9 cellular contexts compared by ENCODE assay signal in the genomic region with DNA sequence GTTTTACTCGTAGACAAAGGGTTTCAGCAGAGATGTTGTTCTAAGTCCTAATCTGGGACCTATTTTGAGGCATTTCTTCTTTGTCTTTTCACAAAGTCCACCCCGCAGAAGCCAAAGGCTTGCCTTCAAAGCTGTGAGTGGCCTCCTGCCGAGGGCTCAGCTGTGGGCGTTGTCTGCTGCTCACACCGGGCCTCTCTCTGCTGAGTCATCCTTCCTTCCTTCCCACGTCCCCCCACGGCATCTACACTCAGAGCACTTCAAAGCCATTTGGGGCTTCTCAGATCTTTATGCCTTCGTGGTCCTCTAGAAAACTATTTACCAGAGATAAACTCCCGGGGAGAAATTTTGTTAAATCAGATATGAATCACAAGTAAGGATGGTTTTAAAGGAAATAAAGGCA.
DNase-seq lines count a peak whose midpoint lies in the region; ATAC-seq and TF ChIP-seq lines count a peak whose summit lies in the region.
"Had no signal": no experiment of that assay in that cellular context is flagged by ENCODE, and none has a peak within 500 bp of the region (broad histone marks: within the 10 kb centered on the region; RNA-seq: fewer than 3 reads in every experiment).

No MANE protein-coding gene starts in this region.

- H3K9me3 ChIP-seq in PC-9 (ENCODE audit: insufficient read depth, low read depth) (peaks cover 3% of the 10 kb centered on the region; the same call in 1 of the 2 replicates), iPS-18a (ENCODE audit: control insufficient read depth, low read depth, low read length) (no peaks in the 10 kb centered on the region), ascending aorta (no peaks in the 10 kb centered on the region)
- H3K9me3 ChIP-seq: adrenal gland had no signal

- DNase-seq in PC-9 (no peak), ascending aorta (ENCODE audit: low spot score in 2 of 2) (no peak)
- peak; percentile 67 to 79 for DNase-seq in activated T-cell treated with anti-CD3 and anti-CD28 coated beads, Interleukin-2, amount 50 U/mL, for 48 hours
- peak; percentile 58 to 65 for DNase-seq in stimulated activated CD8-positive, alpha-beta memory T cell treated with anti-CD3 and anti-CD28 coated beads, Interleukin-15, amount 100 ng/mL, for 4 hours (ENCODE audit: low read depth in 2 of 2)

- 0 out of 2 replicates have a peak overlapping the region, but pooled peaks have one; percentile 15 for H3K4me2 ChIP-seq in PC-9

- H3K27ac ChIP-seq in PC-9, result no peak overlapping the region
- H3K27ac ChIP-seq in iPS-18a (ENCODE audit: low read length), result no peak overlapping the region
- H3K27ac ChIP-seq in ascending aorta, result no peak overlapping the region
- H3K27ac ChIP-seq: adrenal gland had no signal

- H3K9ac ChIP-seq in iPS-18a (ENCODE audit: low read length), result peak overlapping the region; percentile 7

- H3K4me1 ChIP-seq in PC-9 (replicated peaks; ENCODE audit: insufficient read depth), result peaks cover 32% of the 10 kb centered on the region
- H3K4me1 ChIP-seq in iPS-18a (ENCODE audit: control insufficient read depth, low read depth, low read length), result peaks cover 27% of the 10 kb centered on the region
- no peaks in the 10 kb centered on the region for H3K4me1 ChIP-seq in ascending aorta

- H3K79me2 ChIP-seq in PC-9 (ENCODE audit: low read depth), result no peaks in the 10 kb centered on the region

- H3K27me3 ChIP-seq in PC-9 (ENCODE audit: insufficient read depth, low read depth) (no peaks in the 10 kb centered on the region), iPS-18a (ENCODE audit: control insufficient read depth, insufficient read depth, low read length) (no peaks in the 10 kb centered on the region), ascending aorta (no peaks in the 10 kb centered on the region)
- H3K27me3 ChIP-seq: adrenal gland had no signal

- intact Hi-C loops in PC-9 (cut with micrococcal nuclease; ENCODE audit: unreplicated experiment), result loop anchor here (5.0 kb wide), 1 partner anchor 1822 kb away; no protein-coding TSS in a partner anchor
- intact Hi-C loops in ascending aorta (cut with DNase I), result no loop called here

- no peak for TF ChIP-seq CTCF in PC-9 (conservative IDR thresholded peaks at IDR 0.05)
- no peak for TF ChIP-seq CTCF in ascending aorta (IDR thresholded peaks at IDR 0.05)

- H3K9me2 ChIP-seq in PC-9 (ENCODE audit: insufficient read depth), result 0 out of 2 replicates have a peak, but pooled peaks cover 3% of the 10 kb centered on the region

- no peaks in the 10 kb centered on the region for H3K36me3 ChIP-seq in PC-9 (ENCODE audit: low read depth)
- no peaks in the 10 kb centered on the region for H3K36me3 ChIP-seq in iPS-18a (ENCODE audit: control insufficient read depth, low read depth, low read length)
- no peaks in the 10 kb centered on the region for H3K36me3 ChIP-seq in ascending aorta
- H3K36me3 ChIP-seq: adrenal gland had no signal

- POLR2A ChIA-PET in PC-9 (lab: Charles Lee; ENCODE audit: unreplicated experiment), result interaction anchor here (0.6 kb wide), 1 partner anchor 18 kb away, joined by 3 read pairs; no protein-coding TSS in a partner anchor

- H3K4me3 ChIP-seq in PC-9 (no peak overlapping the region), iPS-18a (ENCODE audit: low read length) (no peak overlapping the region), ascending aorta (no peak overlapping the region)
- H3K4me3 ChIP-seq: adrenal gland had no signal

- peaks cover 9% of the 10 kb centered on the region; the same call in 1 of the 2 replicates for H3F3A ChIP-seq in PC-9 (ENCODE audit: insufficient read depth, low read depth)

- BruUV-seq in PC-9 (replicated peaks; lab: Mats Ljungman, UMichigan), result no TSS peak

- CTCF ChIA-PET in PC-9 (lab: Charles Lee), result interaction anchor here (1.4 kb wide), 1 partner anchor 1413 kb away, joined by 4 read pairs; no protein-coding TSS in a partner anchor

- ATAC-seq in GM18498 (IDR thresholded peaks at IDR 0.05; ENCODE audit: unreplicated experiment) (peak; percentile 49), HG02798 (IDR thresholded peaks at IDR 0.05; ENCODE audit: poor library complexity, unreplicated experiment) (peak; percentile 59), GM21528 (IDR thresholded peaks at IDR 0.05; ENCODE audit: low FRiP score, unreplicated experiment) (no peak)

- H4K20me1 ChIP-seq in PC-9 (ENCODE audit: insufficient read depth), result no peaks in the 10 kb centered on the region

- no peak overlapping the region for H2AFZ ChIP-seq in PC-9

Comparison
In these comparisons a context has a peak if more than half of its experiments do, and no peak if none do; other contexts are left out.
1. DNase-seq: peak in activated T-cell treated with anti-CD3 and anti-CD28 coated beads, Interleukin-2, amount 50 U/mL, for 48 hours (2 of 2) and stimulated activated CD8-positive, alpha-beta memory T cell treated with anti-CD3 and anti-CD28 coated beads, Interleukin-15, amount 100 ng/mL, for 4 hours (2 of 2); none in PC-9 (0 of 2) and ascending aorta (0 of 2).